Comparison of ENCODE assay signal across 1 cellular context in the genomic region with DNA sequence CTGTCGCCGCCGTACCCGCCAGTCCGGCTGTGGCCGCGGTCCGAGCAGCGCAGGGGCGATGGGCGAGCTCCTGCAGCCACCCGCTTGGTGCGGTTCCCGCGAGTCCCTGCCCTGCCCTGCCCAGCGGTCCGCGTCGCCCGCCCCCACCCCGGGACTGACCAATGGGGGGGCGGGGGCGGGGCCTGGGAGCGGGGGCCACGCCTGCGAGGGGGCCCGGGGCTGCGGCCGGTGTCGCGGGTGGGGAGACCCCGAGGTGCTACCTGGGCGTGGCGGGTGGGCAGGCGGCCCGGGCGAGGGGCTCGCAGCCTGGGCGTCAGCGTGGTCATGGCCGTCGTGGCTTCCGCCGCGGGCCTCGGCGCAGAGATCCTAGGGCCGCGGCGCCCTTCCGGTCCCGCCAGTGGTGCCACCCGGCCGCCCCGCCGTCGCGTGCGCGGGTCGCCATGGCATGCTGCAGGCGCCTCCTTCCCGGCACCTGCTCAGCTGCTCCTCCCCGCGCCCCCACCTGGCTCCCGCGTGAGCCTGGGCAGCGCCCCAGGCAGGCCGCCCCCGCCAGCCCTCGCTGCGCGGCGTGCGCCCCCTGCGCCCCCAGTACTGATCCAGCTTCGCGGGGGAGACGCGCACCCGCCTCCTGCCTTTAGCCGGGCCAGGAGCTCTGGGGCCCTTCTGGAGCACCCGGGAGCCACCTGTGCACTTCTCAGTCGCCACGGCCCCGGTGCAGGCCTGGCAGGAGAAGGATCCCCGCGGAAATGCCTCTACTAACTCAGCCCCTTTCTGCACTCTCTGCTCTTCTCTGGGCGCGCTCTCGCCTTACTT.
TF ChIP-seq lines count a peak whose summit lies in the region.

A gene with protein sequence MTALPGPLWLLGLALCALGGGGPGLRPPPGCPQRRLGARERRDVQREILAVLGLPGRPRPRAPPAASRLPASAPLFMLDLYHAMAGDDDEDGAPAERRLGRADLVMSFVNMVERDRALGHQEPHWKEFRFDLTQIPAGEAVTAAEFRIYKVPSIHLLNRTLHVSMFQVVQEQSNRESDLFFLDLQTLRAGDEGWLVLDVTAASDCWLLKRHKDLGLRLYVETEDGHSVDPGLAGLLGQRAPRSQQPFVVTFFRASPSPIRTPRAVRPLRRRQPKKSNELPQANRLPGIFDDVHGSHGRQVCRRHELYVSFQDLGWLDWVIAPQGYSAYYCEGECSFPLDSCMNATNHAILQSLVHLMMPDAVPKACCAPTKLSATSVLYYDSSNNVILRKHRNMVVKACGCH (minus strand): TSS at position 108 of the 813 bp plus-strand sequence. CDS start 380 bp downstream, outside the sequence.

TF ChIP-seq in HepG2, 621 proteins besides CTCF, POLR2A, EP300 and RAD21 (continued from another document and continues in another):
- TF ChIP-seq ZNF460 (CRISPR knock-in tag; IDR thresholded peaks at IDR 0.05; ENCODE audit: borderline replicate concordance) (no peak), YEATS4 (CRISPR knock-in tag; IDR thresholded peaks at IDR 0.05; ENCODE audit: borderline replicate concordance) (peak; percentile 37; the same call in 1 of the 2 replicates), RORA (CRISPR knock-in tag; IDR thresholded peaks at IDR 0.05) (no peak), ZNF776 (CRISPR knock-in tag; IDR thresholded peaks at IDR 0.05) (peak; percentile 45; the same call in 1 of the 2 replicates), ZNF816 (CRISPR knock-in tag; IDR thresholded peaks at IDR 0.05; ENCODE audit: borderline replicate concordance) (peak; percentile 26; the same call in 1 of the 2 replicates), SALL2 (CRISPR knock-in tag; IDR thresholded peaks at IDR 0.05) (no peak), KDM5A (IDR thresholded peaks at IDR 0.05; ENCODE audit: borderline replicate concordance, low read length) (no peak), EED (CRISPR knock-in tag; IDR thresholded peaks at IDR 0.05) (peak; percentile 27; the same call in 1 of the 2 replicates), MTF2 (CRISPR knock-in tag; IDR thresholded peaks at IDR 0.05; ENCODE audit: borderline replicate concordance) (no peak), ZNF563 (CRISPR knock-in tag; IDR thresholded peaks at IDR 0.05) (peak; percentile 78; the same call in 1 of the 2 replicates), ZNF878 (CRISPR knock-in tag; IDR thresholded peaks at IDR 0.05) (no peak), ZNF367 (CRISPR knock-in tag; IDR thresholded peaks at IDR 0.05; ENCODE audit: borderline replicate concordance) (no peak), RBFOX2 (IDR thresholded peaks at IDR 0.05; ENCODE audit: low read depth, low read length) (peak; percentile 48; the same call in 1 of the 2 replicates), ZNF24 (IDR thresholded peaks at IDR 0.05) (no peak), ZNF790 (CRISPR knock-in tag; IDR thresholded peaks at IDR 0.05; ENCODE audit: borderline replicate concordance) (no peak; the same call in 1 of the 2 replicates), HOXA3 (CRISPR knock-in tag; IDR thresholded peaks at IDR 0.05) (peak; percentile 61)
- TF ChIP-seq, protein P1, sequence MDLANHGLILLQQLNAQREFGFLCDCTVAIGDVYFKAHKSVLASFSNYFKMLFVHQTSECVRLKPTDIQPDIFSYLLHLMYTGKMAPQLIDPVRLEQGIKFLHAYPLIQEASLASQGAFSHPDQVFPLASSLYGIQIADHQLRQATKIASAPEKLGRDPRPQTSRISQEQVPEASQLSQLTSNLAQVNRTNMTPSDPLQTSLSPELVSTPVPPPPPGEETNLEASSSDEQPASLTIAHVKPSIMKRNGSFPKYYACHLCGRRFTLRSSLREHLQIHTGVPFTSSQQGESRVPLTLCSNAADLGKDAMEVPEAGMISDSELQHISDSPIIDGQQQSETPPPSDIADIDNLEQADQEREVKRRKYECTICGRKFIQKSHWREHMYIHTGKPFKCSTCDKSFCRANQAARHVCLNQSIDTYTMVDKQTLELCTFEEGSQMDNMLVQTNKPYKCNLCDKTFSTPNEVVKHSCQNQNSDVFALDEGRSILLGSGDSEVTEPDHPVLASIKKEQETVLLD (CRISPR knock-in tag; IDR thresholded peaks at IDR 0.05; ENCODE audit: low read depth) = peak; percentile 22; the same call in 1 of the 2 replicates
- TF ChIP-seq, protein P2, sequence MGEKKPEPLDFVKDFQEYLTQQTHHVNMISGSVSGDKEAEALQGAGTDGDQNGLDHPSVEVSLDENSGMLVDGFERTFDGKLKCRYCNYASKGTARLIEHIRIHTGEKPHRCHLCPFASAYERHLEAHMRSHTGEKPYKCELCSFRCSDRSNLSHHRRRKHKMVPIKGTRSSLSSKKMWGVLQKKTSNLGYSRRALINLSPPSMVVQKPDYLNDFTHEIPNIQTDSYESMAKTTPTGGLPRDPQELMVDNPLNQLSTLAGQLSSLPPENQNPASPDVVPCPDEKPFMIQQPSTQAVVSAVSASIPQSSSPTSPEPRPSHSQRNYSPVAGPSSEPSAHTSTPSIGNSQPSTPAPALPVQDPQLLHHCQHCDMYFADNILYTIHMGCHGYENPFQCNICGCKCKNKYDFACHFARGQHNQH (CRISPR knock-in tag; IDR thresholded peaks at IDR 0.05) = no peak
- TF ChIP-seq, protein P3, sequence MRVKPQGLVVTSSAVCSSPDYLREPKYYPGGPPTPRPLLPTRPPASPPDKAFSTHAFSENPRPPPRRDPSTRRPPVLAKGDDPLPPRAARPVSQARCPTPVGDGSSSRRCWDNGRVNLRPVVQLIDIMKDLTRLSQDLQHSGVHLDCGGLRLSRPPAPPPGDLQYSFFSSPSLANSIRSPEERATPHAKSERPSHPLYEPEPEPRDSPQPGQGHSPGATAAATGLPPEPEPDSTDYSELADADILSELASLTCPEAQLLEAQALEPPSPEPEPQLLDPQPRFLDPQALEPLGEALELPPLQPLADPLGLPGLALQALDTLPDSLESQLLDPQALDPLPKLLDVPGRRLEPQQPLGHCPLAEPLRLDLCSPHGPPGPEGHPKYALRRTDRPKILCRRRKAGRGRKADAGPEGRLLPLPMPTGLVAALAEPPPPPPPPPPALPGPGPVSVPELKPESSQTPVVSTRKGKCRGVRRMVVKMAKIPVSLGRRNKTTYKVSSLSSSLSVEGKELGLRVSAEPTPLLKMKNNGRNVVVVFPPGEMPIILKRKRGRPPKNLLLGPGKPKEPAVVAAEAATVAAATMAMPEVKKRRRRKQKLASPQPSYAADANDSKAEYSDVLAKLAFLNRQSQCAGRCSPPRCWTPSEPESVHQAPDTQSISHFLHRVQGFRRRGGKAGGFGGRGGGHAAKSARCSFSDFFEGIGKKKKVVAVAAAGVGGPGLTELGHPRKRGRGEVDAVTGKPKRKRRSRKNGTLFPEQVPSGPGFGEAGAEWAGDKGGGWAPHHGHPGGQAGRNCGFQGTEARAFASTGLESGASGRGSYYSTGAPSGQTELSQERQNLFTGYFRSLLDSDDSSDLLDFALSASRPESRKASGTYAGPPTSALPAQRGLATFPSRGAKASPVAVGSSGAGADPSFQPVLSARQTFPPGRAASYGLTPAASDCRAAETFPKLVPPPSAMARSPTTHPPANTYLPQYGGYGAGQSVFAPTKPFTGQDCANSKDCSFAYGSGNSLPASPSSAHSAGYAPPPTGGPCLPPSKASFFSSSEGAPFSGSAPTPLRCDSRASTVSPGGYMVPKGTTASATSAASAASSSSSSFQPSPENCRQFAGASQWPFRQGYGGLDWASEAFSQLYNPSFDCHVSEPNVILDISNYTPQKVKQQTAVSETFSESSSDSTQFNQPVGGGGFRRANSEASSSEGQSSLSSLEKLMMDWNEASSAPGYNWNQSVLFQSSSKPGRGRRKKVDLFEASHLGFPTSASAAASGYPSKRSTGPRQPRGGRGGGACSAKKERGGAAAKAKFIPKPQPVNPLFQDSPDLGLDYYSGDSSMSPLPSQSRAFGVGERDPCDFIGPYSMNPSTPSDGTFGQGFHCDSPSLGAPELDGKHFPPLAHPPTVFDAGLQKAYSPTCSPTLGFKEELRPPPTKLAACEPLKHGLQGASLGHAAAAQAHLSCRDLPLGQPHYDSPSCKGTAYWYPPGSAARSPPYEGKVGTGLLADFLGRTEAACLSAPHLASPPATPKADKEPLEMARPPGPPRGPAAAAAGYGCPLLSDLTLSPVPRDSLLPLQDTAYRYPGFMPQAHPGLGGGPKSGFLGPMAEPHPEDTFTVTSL (CRISPR knock-in tag; IDR thresholded peaks at IDR 0.05; ENCODE audit: borderline replicate concordance) = peak; percentile 16; the same call in 1 of the 2 replicates
- TF ChIP-seq, protein P4, sequence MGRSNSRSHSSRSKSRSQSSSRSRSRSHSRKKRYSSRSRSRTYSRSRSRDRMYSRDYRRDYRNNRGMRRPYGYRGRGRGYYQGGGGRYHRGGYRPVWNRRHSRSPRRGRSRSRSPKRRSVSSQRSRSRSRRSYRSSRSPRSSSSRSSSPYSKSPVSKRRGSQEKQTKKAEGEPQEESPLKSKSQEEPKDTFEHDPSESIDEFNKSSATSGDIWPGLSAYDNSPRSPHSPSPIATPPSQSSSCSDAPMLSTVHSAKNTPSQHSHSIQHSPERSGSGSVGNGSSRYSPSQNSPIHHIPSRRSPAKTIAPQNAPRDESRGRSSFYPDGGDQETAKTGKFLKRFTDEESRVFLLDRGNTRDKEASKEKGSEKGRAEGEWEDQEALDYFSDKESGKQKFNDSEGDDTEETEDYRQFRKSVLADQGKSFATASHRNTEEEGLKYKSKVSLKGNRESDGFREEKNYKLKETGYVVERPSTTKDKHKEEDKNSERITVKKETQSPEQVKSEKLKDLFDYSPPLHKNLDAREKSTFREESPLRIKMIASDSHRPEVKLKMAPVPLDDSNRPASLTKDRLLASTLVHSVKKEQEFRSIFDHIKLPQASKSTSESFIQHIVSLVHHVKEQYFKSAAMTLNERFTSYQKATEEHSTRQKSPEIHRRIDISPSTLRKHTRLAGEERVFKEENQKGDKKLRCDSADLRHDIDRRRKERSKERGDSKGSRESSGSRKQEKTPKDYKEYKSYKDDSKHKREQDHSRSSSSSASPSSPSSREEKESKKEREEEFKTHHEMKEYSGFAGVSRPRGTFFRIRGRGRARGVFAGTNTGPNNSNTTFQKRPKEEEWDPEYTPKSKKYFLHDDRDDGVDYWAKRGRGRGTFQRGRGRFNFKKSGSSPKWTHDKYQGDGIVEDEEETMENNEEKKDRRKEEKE (IDR thresholded peaks at IDR 0.05) = no peak
- TF ChIP-seq, protein P5, sequence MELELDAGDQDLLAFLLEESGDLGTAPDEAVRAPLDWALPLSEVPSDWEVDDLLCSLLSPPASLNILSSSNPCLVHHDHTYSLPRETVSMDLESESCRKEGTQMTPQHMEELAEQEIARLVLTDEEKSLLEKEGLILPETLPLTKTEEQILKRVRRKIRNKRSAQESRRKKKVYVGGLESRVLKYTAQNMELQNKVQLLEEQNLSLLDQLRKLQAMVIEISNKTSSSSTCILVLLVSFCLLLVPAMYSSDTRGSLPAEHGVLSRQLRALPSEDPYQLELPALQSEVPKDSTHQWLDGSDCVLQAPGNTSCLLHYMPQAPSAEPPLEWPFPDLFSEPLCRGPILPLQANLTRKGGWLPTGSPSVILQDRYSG (CRISPR knock-in tag; IDR thresholded peaks at IDR 0.05) = no peak
- TF ChIP-seq, protein P6, sequence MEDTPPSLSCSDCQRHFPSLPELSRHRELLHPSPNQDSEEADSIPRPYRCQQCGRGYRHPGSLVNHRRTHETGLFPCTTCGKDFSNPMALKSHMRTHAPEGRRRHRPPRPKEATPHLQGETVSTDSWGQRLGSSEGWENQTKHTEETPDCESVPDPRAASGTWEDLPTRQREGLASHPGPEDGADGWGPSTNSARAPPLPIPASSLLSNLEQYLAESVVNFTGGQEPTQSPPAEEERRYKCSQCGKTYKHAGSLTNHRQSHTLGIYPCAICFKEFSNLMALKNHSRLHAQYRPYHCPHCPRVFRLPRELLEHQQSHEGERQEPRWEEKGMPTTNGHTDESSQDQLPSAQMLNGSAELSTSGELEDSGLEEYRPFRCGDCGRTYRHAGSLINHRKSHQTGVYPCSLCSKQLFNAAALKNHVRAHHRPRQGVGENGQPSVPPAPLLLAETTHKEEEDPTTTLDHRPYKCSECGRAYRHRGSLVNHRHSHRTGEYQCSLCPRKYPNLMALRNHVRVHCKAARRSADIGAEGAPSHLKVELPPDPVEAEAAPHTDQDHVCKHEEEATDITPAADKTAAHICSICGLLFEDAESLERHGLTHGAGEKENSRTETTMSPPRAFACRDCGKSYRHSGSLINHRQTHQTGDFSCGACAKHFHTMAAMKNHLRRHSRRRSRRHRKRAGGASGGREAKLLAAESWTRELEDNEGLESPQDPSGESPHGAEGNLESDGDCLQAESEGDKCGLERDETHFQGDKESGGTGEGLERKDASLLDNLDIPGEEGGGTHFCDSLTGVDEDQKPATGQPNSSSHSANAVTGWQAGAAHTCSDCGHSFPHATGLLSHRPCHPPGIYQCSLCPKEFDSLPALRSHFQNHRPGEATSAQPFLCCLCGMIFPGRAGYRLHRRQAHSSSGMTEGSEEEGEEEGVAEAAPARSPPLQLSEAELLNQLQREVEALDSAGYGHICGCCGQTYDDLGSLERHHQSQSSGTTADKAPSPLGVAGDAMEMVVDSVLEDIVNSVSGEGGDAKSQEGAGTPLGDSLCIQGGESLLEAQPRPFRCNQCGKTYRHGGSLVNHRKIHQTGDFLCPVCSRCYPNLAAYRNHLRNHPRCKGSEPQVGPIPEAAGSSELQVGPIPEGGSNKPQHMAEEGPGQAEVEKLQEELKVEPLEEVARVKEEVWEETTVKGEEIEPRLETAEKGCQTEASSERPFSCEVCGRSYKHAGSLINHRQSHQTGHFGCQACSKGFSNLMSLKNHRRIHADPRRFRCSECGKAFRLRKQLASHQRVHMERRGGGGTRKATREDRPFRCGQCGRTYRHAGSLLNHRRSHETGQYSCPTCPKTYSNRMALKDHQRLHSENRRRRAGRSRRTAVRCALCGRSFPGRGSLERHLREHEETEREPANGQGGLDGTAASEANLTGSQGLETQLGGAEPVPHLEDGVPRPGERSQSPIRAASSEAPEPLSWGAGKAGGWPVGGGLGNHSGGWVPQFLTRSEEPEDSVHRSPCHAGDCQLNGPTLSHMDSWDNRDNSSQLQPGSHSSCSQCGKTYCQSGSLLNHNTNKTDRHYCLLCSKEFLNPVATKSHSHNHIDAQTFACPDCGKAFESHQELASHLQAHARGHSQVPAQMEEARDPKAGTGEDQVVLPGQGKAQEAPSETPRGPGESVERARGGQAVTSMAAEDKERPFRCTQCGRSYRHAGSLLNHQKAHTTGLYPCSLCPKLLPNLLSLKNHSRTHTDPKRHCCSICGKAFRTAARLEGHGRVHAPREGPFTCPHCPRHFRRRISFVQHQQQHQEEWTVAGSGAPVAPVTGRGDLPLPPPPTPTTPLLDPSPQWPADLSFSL (CRISPR knock-in tag; IDR thresholded peaks at IDR 0.05) = no peak
- TF ChIP-seq, protein P7, sequence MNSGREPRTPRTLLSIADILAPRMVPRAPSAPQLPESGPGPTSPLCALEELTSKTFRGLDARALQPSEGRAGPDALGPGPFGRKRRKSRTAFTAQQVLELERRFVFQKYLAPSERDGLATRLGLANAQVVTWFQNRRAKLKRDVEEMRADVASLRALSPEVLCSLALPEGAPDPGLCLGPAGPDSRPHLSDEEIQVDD (CRISPR knock-in tag; IDR thresholded peaks at IDR 0.05; ENCODE audit: borderline replicate concordance) = no peak
